ENCODE assay signal across 29 cellular contexts in genomic region chr2:7774481-7774880, GRCh38.
DNase-seq lines count a peak whose midpoint lies in the region; ATAC-seq and TF ChIP-seq lines count a peak whose summit lies in the region.
"Had no signal": no experiment of that assay in that cellular context is flagged by ENCODE, and none has a peak within 500 bp of the region (broad histone marks: within the 10 kb centered on the region; RNA-seq: fewer than 3 reads in every experiment).

No MANE protein-coding gene starts in this region.

- H3K36me3 Mint-ChIP-seq in activated CD8-positive, alpha-beta memory T cell treated with anti-CD3 and anti-CD28 coated beads, Interleukin-2, amount 10 ng/mL, durations not matched to agents 7 days and 5 days = peaks cover 17% of the 10 kb centered on the region
- H3K36me3 Mint-ChIP-seq in CD14-positive monocyte = peaks cover 0 to 3% of the 10 kb centered on the region in 2 donors
- H3K36me3 Mint-ChIP-seq: neural progenitor cell had no signal

- ATAC-seq in activated CD8-positive, alpha-beta memory T cell treated with anti-CD3 and anti-CD28 coated beads, Interleukin-2, amount 10 ng/mL, durations not matched to agents 7 days and 5 days = peak; percentile 55
- no peak for ATAC-seq in HG02759 (IDR thresholded peaks at IDR 0.05; ENCODE audit: unreplicated experiment)
- ATAC-seq: gastrocnemius medialis, left cardiac atrium had no signal

- peaks cover 6% of the 10 kb centered on the region for H3K9me3 Mint-ChIP-seq in activated CD8-positive, alpha-beta memory T cell treated with anti-CD3 and anti-CD28 coated beads, Interleukin-2, amount 10 ng/mL, durations not matched to agents 7 days and 5 days (ENCODE audit: low read depth)
- H3K9me3 Mint-ChIP-seq in CD14-positive monocyte = no peaks in the 10 kb centered on the region
- H3K9me3 Mint-ChIP-seq: activated B cell treated with CpG ODN at 0.5 μM for 24 hours, H9, neural progenitor cell had no signal

- H3K27ac ChIP-seq in KMS-11 (no peak overlapping the region), epithelial cell of prostate (peak overlapping the region; percentile 86)
- H3K27ac ChIP-seq: dorsolateral prefrontal cortex, gastrocnemius medialis, neural progenitor cell, right atrium auricular region, SJCRH30, stomach, tibial artery had no signal

- H3K4me2 ChIP-seq in KMS-11 = peak overlapping the region; percentile 66; the same call in 1 of the 2 replicates
- H3K4me2 ChIP-seq: neural progenitor cell had no signal

- no peaks in the 10 kb centered on the region for H4K20me1 ChIP-seq in KMS-11 (ENCODE audit: insufficient read depth)

- DNase-seq in activated CD8-positive, alpha-beta memory T cell treated with anti-CD3 and anti-CD28 coated beads, Interleukin-2, amount 10 ng/mL, durations not matched to agents 7 days and 5 days = no peak
- no peak for DNase-seq in activated CD8-positive, alpha-beta memory T cell treated with anti-CD3 and anti-CD28 coated beads, Interleukin-2, amount 50 U/mL, for 4 hours
- DNase-seq in CD14-positive monocyte (ENCODE audit: low spot score) (no peak), epithelial cell of prostate (ENCODE audit: low read depth, low spot score) (no peak), NCI-H2227 treated with DMSO at 0.1 percent for 48 hours (lab: John Stamatoyannopoulos, UW) (no peak), NCI-H1417 treated with DMSO at 0.1 percent for 48 hours (lab: John Stamatoyannopoulos, UW) (no peak)
- DNase-seq: activated B cell treated with CpG ODN at 0.5 μM for 24 hours; activated effector memory CD4-positive, alpha-beta T cell treated with Interleukin-2 at 50 U/mL for 16 hours; Caco-2; cerebellar nuclear complex; DMS79; dorsolateral prefrontal cortex; gastrocnemius medialis; GDM1; H9; IMR-90; left cardiac atrium; NCI-H1092 treated with DMSO at 0.1 percent for 48 hours; NCI-H187 treated with DMSO at 0.1 percent for 48 hours; NCI-H2171 treated with DMSO at 0.1 percent for 48 hours; NCI-H524 treated with DMSO at 0.1 percent for 48 hours; SJCRH30; stimulated activated CD4-positive, alpha-beta T cell treated with anti-CD3 and anti-CD28 coated beads, Interleukin-2, amount 100 ng/mL, for 48 hours; stomach; tibial artery had no signal

- H3K4me1 Mint-ChIP-seq in activated CD8-positive, alpha-beta memory T cell treated with anti-CD3 and anti-CD28 coated beads, Interleukin-2, amount 10 ng/mL, durations not matched to agents 7 days and 5 days = peaks cover 32% of the 10 kb centered on the region
- H3K4me1 Mint-ChIP-seq in CD14-positive monocyte = peaks cover 30% of the 10 kb centered on the region

- H3K27me3 Mint-ChIP-seq in activated CD8-positive, alpha-beta memory T cell treated with anti-CD3 and anti-CD28 coated beads, Interleukin-2, amount 10 ng/mL, durations not matched to agents 7 days and 5 days = no peaks in the 10 kb centered on the region
- H3K27me3 Mint-ChIP-seq in CD14-positive monocyte (ENCODE audit: low read depth in 3 of 3) = peaks cover 2 to 6% (median 3%) of the 10 kb centered on the region in 3 donors

- H2AFZ ChIP-seq in KMS-11 (ENCODE audit: low read depth) = no peak overlapping the region
- H2AFZ ChIP-seq: neural progenitor cell had no signal

- no peaks in the 10 kb centered on the region for H3K79me2 ChIP-seq in KMS-11 (ENCODE audit: insufficient read depth, low read depth)

- TF ChIP-seq CTCF in CD14-positive monocyte (IDR thresholded peaks at IDR 0.05) = no peak
- TF ChIP-seq CTCF in KMS-11 (conservative IDR thresholded peaks at IDR 0.05; ENCODE audit: low read depth, low read length) = no peak

- H3K4me1 ChIP-seq in KMS-11 (ENCODE audit: low read depth, poor library complexity, severe bottlenecking) = peaks cover 27% of the 10 kb centered on the region
- H3K4me1 ChIP-seq: Caco-2, gastrocnemius medialis, neural progenitor cell, right atrium auricular region, SJCRH30 had no signal

- H3K4me3 ChIP-seq in KMS-11 (IDR thresholded peaks at IDR 0.05; ENCODE audit: insufficient read depth, low read depth, low read length) = peak overlapping the region; percentile 17
- H3K4me3 ChIP-seq: dorsolateral prefrontal cortex, gastrocnemius medialis, neural progenitor cell, right atrium auricular region, SJCRH30, stomach, tibial artery had no signal

- no peak overlapping the region for H3K9ac ChIP-seq in KMS-11
- H3K9ac ChIP-seq: neural progenitor cell had no signal

- H3K36me3 ChIP-seq in KMS-11 (ENCODE audit: insufficient read depth) = no peaks in the 10 kb centered on the region
- H3K36me3 ChIP-seq: gastrocnemius medialis, neural progenitor cell, right atrium auricular region, SJCRH30, stomach, tibial artery had no signal

- peak overlapping the region; percentile 73 for H3K27ac Mint-ChIP-seq in activated CD8-positive, alpha-beta memory T cell treated with anti-CD3 and anti-CD28 coated beads, Interleukin-2, amount 10 ng/mL, durations not matched to agents 7 days and 5 days
- peak overlapping the region in 6 of 7 donors; percentile 91 to 97 (median 94) for H3K27ac Mint-ChIP-seq in CD14-positive monocyte
- H3K27ac Mint-ChIP-seq: activated B cell treated with CpG ODN at 0.5 μM for 24 hours, neural progenitor cell had no signal

- no peak overlapping the region for H3K4me3 Mint-ChIP-seq in activated CD8-positive, alpha-beta memory T cell treated with anti-CD3 and anti-CD28 coated beads, Interleukin-2, amount 10 ng/mL, durations not matched to agents 7 days and 5 days
- H3K4me3 Mint-ChIP-seq in CD14-positive monocyte = peak overlapping the region in 1 of 2 donors; percentile 71
- H3K4me3 Mint-ChIP-seq: activated B cell treated with CpG ODN at 0.5 μM for 24 hours, H9, neural progenitor cell had no signal

- H3K27me3 ChIP-seq in KMS-11 (ENCODE audit: insufficient read depth, low read depth) = no peaks in the 10 kb centered on the region
- H3K27me3 ChIP-seq: gastrocnemius medialis, neural progenitor cell, right atrium auricular region, SJCRH30, stomach, tibial artery had no signal

- intact Hi-C loops in CD14-positive monocyte (cut with micrococcal nuclease) = no loop called here

- CTCF ChIA-PET in activated CD8-positive, alpha-beta memory T cell treated with anti-CD3 and anti-CD28 coated beads, Interleukin-2, amount 10 ng/mL, durations not matched to agents 7 days and 5 days (lab: Charles Lee) = no interaction called here
